In genomic region chr3:50184242-50184978, GRCh38 we compare ENCODE assay signal across 1 cellular context.
TF ChIP-seq lines count a peak whose summit lies in the region.

No MANE protein-coding gene starts in this region.

TF ChIP-seq in IMR-90, 13 proteins besides CTCF, POLR2A, EP300 and RAD21:
- TF ChIP-seq ELK1 (IDR thresholded peaks at IDR 0.05; ENCODE audit: borderline replicate concordance, low read depth, low read length) (no peak), RFX5 (IDR thresholded peaks at IDR 0.05; ENCODE audit: low read depth, low read length) (no peak), MAFK (IDR thresholded peaks at IDR 0.05; ENCODE audit: low read depth, low read length) (no peak), USF2 (IDR thresholded peaks at IDR 0.05; ENCODE audit: low read depth, low read length) (no peak), FOS (IDR thresholded peaks at IDR 0.05; ENCODE audit: low read depth, low read length) (no peak), CHD1 (IDR thresholded peaks at IDR 0.05; ENCODE audit: low read depth, low read length) (no peak), SMC3 (IDR thresholded peaks at IDR 0.05; ENCODE audit: low read depth, low read length) (no peak), RCOR1 (IDR thresholded peaks at IDR 0.05; ENCODE audit: insufficient replicate concordance, low read length) (no peak)
